19 cellular contexts compared by ENCODE assay signal in the genomic region with DNA sequence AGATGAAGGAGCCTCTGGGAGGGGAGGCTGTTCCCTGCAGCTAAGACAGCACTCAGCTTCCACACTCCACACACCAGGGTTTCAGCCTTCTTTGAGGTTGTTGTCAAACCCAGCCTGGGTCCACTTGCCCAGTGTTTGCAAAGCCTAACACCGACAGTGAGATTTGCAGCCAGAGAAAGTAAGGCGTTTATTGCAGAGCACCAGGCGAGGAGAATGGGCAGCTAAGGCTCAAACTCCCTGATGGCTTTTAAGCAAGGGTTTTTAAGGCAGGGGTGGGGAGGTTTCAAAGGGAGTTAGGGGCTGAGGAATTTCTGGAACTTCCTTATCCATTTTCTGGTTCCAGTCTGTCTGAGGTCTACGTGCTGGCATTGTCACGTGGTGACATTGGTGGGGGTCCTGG. TPM values are rescaled to one million over a fixed set of nuclear protein-coding genes. Genes with fewer than 3 reads are reported as not detected.
A peak's percentile ranks its signal among the peaks of the same experiment; 100 is the strongest.
DNase-seq lines count a peak whose midpoint lies in the region; ATAC-seq, FAIRE-seq and TF ChIP-seq lines count a peak whose summit lies in the region.
"Had no signal": no experiment of that assay in that cellular context is flagged by ENCODE, and none has a peak within 500 bp of the region (broad histone marks: within the 10 kb centered on the region; RNA-seq: fewer than 3 reads in every experiment).

No MANE protein-coding gene starts in this region.

- no peak for ATAC-seq in K562
- no peak for ATAC-seq in left lobe of liver
- ATAC-seq in GM18520 (IDR thresholded peaks at IDR 0.05; ENCODE audit: unreplicated experiment) = no peak
- ATAC-seq: activated T-helper 17 cell treated with anti-CD3 and anti-CD28 coated beads, Interleukin-2, amount 50 U/mL, for 72 hours had no signal

- no peak for TF ChIP-seq RAD21 in K562 (CRISPR knock-in tag; conservative IDR thresholded peaks at IDR 0.05 in 1 of 2, IDR thresholded peaks at IDR 0.05 in 1 of 2)

- H2AFZ ChIP-seq in K562 (ENCODE audit: low read depth, low read length) = no peak overlapping the region

- in situ Hi-C loops in K562 (cut with MboI) = no loop called here

- H3K4me2 ChIP-seq in K562 (ENCODE audit: insufficient read depth, low read length) = peak overlapping the region; percentile 9; the same call in 1 of the 2 replicates

- H3K9ac ChIP-seq in HUES48 (ENCODE audit: low read depth, low read length) (no peak overlapping the region), K562 (ENCODE audit: insufficient read depth in 1 of 2, low read depth in 2 of 2, low read length in 2 of 2) (peak overlapping the region in 1 of 2 experiments; percentile 87; a peak in 1 of 4 replicates)

- H3K9me1 ChIP-seq in K562 (ENCODE audit: control insufficient read depth, insufficient read depth, low read length) = no peaks in the 10 kb centered on the region

- CTCF ChIA-PET in CD8-positive, alpha-beta memory T cell (lab: Charles Lee) = interaction anchor here (1.5 kb wide), 1 partner anchor 32 kb away, joined by 4 read pairs; a partner anchor contains a TSS
- CTCF ChIA-PET in K562 (lab: Yijun Ruan, JAX; ENCODE audit: low intra/inter-chr PET ratio) = no interaction called here

- no peaks in the 10 kb centered on the region for H3K27me3 Mint-ChIP-seq in CD8-positive, alpha-beta memory T cell
- H3K27me3 Mint-ChIP-seq in nephron (ENCODE audit: low read depth) = no peaks in the 10 kb centered on the region
- H3K27me3 Mint-ChIP-seq: activated T-helper 17 cell treated with anti-CD3 and anti-CD28 coated beads, Interleukin-2, amount 50 U/mL, for 72 hours had no signal

- H4K20me1 ChIP-seq in K562 (replicated peaks; ENCODE audit: control insufficient read depth, insufficient read depth, low read length) = no peaks in the 10 kb centered on the region; the same call in 1 of the 2 replicates

- H3K36me3 Mint-ChIP-seq in CD8-positive, alpha-beta memory T cell = peaks cover 0 to 29% (median 0%) of the 10 kb centered on the region in 3 donors
- H3K36me3 Mint-ChIP-seq in nephron (ENCODE audit: low read depth) = peaks cover 35% of the 10 kb centered on the region

- peak overlapping the region in 5 of 8 donors; percentile 2 to 78 (median 46) for H3K27ac Mint-ChIP-seq in CD8-positive, alpha-beta memory T cell
- H3K27ac Mint-ChIP-seq in nephron = peak overlapping the region in 2 of 3 experiments; percentile 47 to 58
- H3K27ac Mint-ChIP-seq: activated T-helper 17 cell treated with anti-CD3 and anti-CD28 coated beads, Interleukin-2, amount 50 U/mL, for 72 hours had no signal

- no peaks in the 10 kb centered on the region for H3K9me3 Mint-ChIP-seq in CD8-positive, alpha-beta memory T cell
- H3K9me3 Mint-ChIP-seq in nephron = no peaks in the 10 kb centered on the region
- H3K9me3 Mint-ChIP-seq: activated T-helper 17 cell treated with anti-CD3 and anti-CD28 coated beads, Interleukin-2, amount 50 U/mL, for 72 hours had no signal

- H3K36me3 ChIP-seq in CD8-positive, alpha-beta memory T cell (ENCODE audit: insufficient read depth, low read length) = no peaks in the 10 kb centered on the region
- H3K36me3 ChIP-seq in HUES48 (ENCODE audit: control insufficient read depth, insufficient read depth, low read length) = peaks cover 48% of the 10 kb centered on the region
- H3K36me3 ChIP-seq in K562 (ENCODE audit: control insufficient read depth, insufficient read depth, low read length) = peaks cover 61% of the 10 kb centered on the region

- H3K27me3 ChIP-seq in CD8-positive, alpha-beta memory T cell (ENCODE audit: insufficient read depth, low read length, poor library complexity, severe bottlenecking) = no peaks in the 10 kb centered on the region
- H3K27me3 ChIP-seq in HUES48 (ENCODE audit: control insufficient read depth, insufficient read depth, low read length) (no peaks in the 10 kb centered on the region), K562 (ENCODE audit: control insufficient read depth in 2 of 2, insufficient read depth in 2 of 2, low read length in 2 of 2) (no peaks in the 10 kb centered on the region)
- H3K27me3 ChIP-seq: brain microvascular endothelial cell had no signal

- H3K79me2 ChIP-seq in K562 (ENCODE audit: control insufficient read depth, insufficient read depth, low read length) = peaks cover 58% of the 10 kb centered on the region

- intact Hi-C loops in K562 (cut with micrococcal nuclease) = no loop called here

- H3K9me3 ChIP-seq in CD8-positive, alpha-beta memory T cell (ENCODE audit: low read length) = no peaks in the 10 kb centered on the region
- H3K9me3 ChIP-seq in HUES48 (ENCODE audit: control insufficient read depth, insufficient read depth, low read length) (no peaks in the 10 kb centered on the region), K562 (replicated peaks; ENCODE audit: control insufficient read depth, insufficient read depth, low read depth, low read length) (no peaks in the 10 kb centered on the region)

- peak; percentile 55 for TF ChIP-seq POLR2A in K562 (conservative IDR thresholded peaks at IDR 0.05)

- no TSS peak for BruUV-seq in K562 (replicated peaks; lab: Mats Ljungman, UMichigan)

- no peak for TF ChIP-seq EP300 in K562 (IDR thresholded peaks at IDR 0.05; ENCODE audit: low read length)

- no peak overlapping the region for H3K4me3 ChIP-seq in CD8-positive, alpha-beta memory T cell (ENCODE audit: low read length)
- no peak overlapping the region for H3K4me3 ChIP-seq in HUES48 (ENCODE audit: low read depth, low read length)
- H3K4me3 ChIP-seq in K562 = no peak overlapping the region

- 86% methylated on average over 5 of the region's 5 CpGs for WGBS in K562 (ENCODE audit: insufficient coverage, low coverage, missing lambda C conversion rate)

- POLR2A ChIA-PET in CD8-positive, alpha-beta memory T cell (lab: Charles Lee) = no interaction called here
- POLR2A ChIA-PET in K562 (lab: Yijun Ruan, JAX) = interaction anchor here (0.7 to 2.1 kb wide), 12 partner anchors 9 to 620 kb away, joined by 3 to 17 read pairs (median 4); no protein-coding TSS in a partner anchor

- H3K4me1 ChIP-seq in CD8-positive, alpha-beta memory T cell (ENCODE audit: insufficient read depth, low read length) = peaks cover 41% of the 10 kb centered on the region
- peaks cover 44% of the 10 kb centered on the region for H3K4me1 ChIP-seq in HUES48 (ENCODE audit: control insufficient read depth, insufficient read depth, low read length)
- H3K4me1 ChIP-seq in K562 (replicated peaks in 1 of 2; ENCODE audit: control insufficient read depth in 2 of 2, insufficient read depth in 2 of 2, low read length in 2 of 2) = peaks cover 49 to 59% of the 10 kb centered on the region in 2 experiments

- no peak for FAIRE-seq in K562 (lab: Jason Lieb, UNC)
- FAIRE-seq: G401.6, GM19239 had no signal

- peaks cover 32 to 49% (median 38%) of the 10 kb centered on the region in 3 donors for H3K4me1 Mint-ChIP-seq in CD8-positive, alpha-beta memory T cell
- H3K4me1 Mint-ChIP-seq in nephron = peaks cover 64% of the 10 kb centered on the region

- H3K27ac ChIP-seq in CD8-positive, alpha-beta memory T cell (ENCODE audit: low read depth, low read length) = no peak overlapping the region
- H3K27ac ChIP-seq in HUES48 (ENCODE audit: low read depth, low read length) (peak overlapping the region; percentile 37), K562 (ENCODE audit: extremely low read depth, low read depth, low read length) (peak overlapping the region; percentile 2; the same call in 1 of the 3 replicates)
- H3K27ac ChIP-seq: brain microvascular endothelial cell had no signal

- no peak for TF ChIP-seq CTCF in K562 (IDR thresholded peaks at IDR 0.05 in 2 of 3, conservative IDR thresholded peaks at IDR 0.05 in 1 of 3; ENCODE audit: insufficient read depth in 2 of 3, low read depth in 1 of 3, low read length in 3 of 3)
- TF ChIP-seq CTCF in nephron (IDR thresholded peaks at IDR 0.05; ENCODE audit: unreplicated experiment in 3 of 3) = no peak

- no peak for DNase-seq in CD8-positive, alpha-beta memory T cell
- no peak for DNase-seq in K562 (ENCODE audit: extremely low read depth in 1 of 4, low spot score in 3 of 4)
- DNase-seq in DMS79 (lab: John Stamatoyannopoulos, UW) = no peak
- no peak for DNase-seq in left lobe of liver (ENCODE audit: low spot score)
- DNase-seq: brain microvascular endothelial cell; effector memory CD4-positive, alpha-beta T cell; Kasumi-1; NCI-H187; NCI-H524 treated with DMSO at 0.1 percent for 48 hours; stimulated activated CD4-positive, alpha-beta T cell treated with anti-CD3 and anti-CD28 coated beads, Interleukin-1b, Interleukin-23, amount 100 ng/mL, for 48 hours had no signal

- peak overlapping the region in 1 of 7 donors; percentile 18 for H3K4me3 Mint-ChIP-seq in CD8-positive, alpha-beta memory T cell
- peak overlapping the region in 1 of 3 experiments; percentile 5 for H3K4me3 Mint-ChIP-seq in nephron
- H3K4me3 Mint-ChIP-seq: activated T-helper 17 cell treated with anti-CD3 and anti-CD28 coated beads, Interleukin-2, amount 50 U/mL, for 72 hours; CD14-positive monocyte had no signal

RNA-seq across cellular contexts. Expression of a gene that starts 4.7 kb away (rescaled TPM):
- 1 to 10 TPM; 6.0 TPM for total RNA-seq in CD8-positive, alpha-beta memory T cell
- polyA plus RNA-seq in CD8-positive, alpha-beta memory T cell = 8.7 TPM
- total RNA-seq in K562 (2011; cell fraction: chromatin; rRNA removed; ENCODE audit: low replicate concordance) = 3.1 and 10.5 TPM in 2 replicates
- total RNA-seq in K562 (2011; cell fraction: nucleolus; rRNA removed) = 12.0 and 14.7 TPM in 2 replicates
- 5.9 TPM in 2 replicates for total RNA-seq in K562 (2011; cell fraction: nucleoplasm; rRNA removed)
- total RNA-seq in K562 (2014; rRNA removed) (18.6 and 21.8 TPM in 2 replicates), K562 (2014; rRNA removed; fragmentation: Illumina TruSeq; extraction: Trizol) (1.1 and 1.8 TPM in 2 replicates), K562 (2015; rRNA removed; fragmentation: Illumina TruSeq; extraction: Trizol) (5.5 and 5.7 TPM in 2 replicates), K562 (2021) (18.7 and 19.2 TPM in 2 replicates), left lobe of liver (0.88 TPM)
- polyA plus RNA-seq in K562 (2011; rRNA removed) (4.9 and 8.3 TPM in 2 replicates), K562 (2014; fragmentation: Illumina TruSeq; extraction: Trizol) (1.5 and 3.5 TPM in 2 replicates), K562 (2014; fragmentation: Nextera tagmentation; extraction: Ambion mirVana) (under 1 TPM; 0.04 to 0.20 TPM), K562 (2014; rRNA removed) (13.1 and 13.2 TPM in 2 replicates)
- 7.9 and 29.5 TPM in 2 replicates for polyA plus RNA-seq in K562 (2011; cell fraction: cytosol; rRNA removed)
- 9.1 and 15.1 TPM in 2 replicates for polyA plus RNA-seq in K562 (2011; cell fraction: nucleus; rRNA removed)
- 11.8 and 13.9 TPM in 2 replicates for polyA plus RNA-seq in K562 (2012)
- polyA minus RNA-seq in K562 (2011; rRNA and poly(A)+ RNA removed) = 1.3 and 1.6 TPM in 2 replicates
- polyA minus RNA-seq in K562 (2011; cell fraction: cytosol; rRNA and poly(A)+ RNA removed) = 7.2 and 17.1 TPM in 2 replicates
- 4.3 and 5.3 TPM in 2 replicates for polyA minus RNA-seq in K562 (2011; cell fraction: nucleus; rRNA and poly(A)+ RNA removed)

RNA-seq across cellular contexts. Expression of a gene that starts 5.8 kb away (rescaled TPM):
- total RNA-seq in CD8-positive, alpha-beta memory T cell = 10 to 100 TPM; 57.0 to 58.2 TPM
- polyA plus RNA-seq in CD8-positive, alpha-beta memory T cell = 60.8 TPM
- 109 and 296 TPM in 2 replicates for total RNA-seq in K562 (2011; cell fraction: chromatin; rRNA removed; ENCODE audit: low replicate concordance)
- 251 and 260 TPM in 2 replicates for total RNA-seq in K562 (2011; cell fraction: nucleolus; rRNA removed)
- 183 and 184 TPM in 2 replicates for total RNA-seq in K562 (2011; cell fraction: nucleoplasm; rRNA removed)
- total RNA-seq in K562 (2014; rRNA removed) (212 and 268 TPM in 2 replicates), K562 (2014; rRNA removed; fragmentation: Illumina TruSeq; extraction: Trizol) (46.9 and 56.8 TPM in 2 replicates), K562 (2015; rRNA removed; fragmentation: Illumina TruSeq; extraction: Trizol) (94.0 and 99.6 TPM in 2 replicates), K562 (2021) (277 and 283 TPM in 2 replicates), left lobe of liver (93.5 TPM)
- polyA plus RNA-seq in K562 (2011; rRNA removed) (130 and 189 TPM in 2 replicates), K562 (2014; fragmentation: Illumina TruSeq; extraction: Trizol) (94.3 and 120 TPM in 2 replicates), K562 (2014; fragmentation: Nextera tagmentation; extraction: Ambion mirVana) (10 to 100 TPM in 1 of 2 experiments, 1 to 10 TPM in 1; 8.1 to 11.0 TPM), K562 (2014; rRNA removed) (209 and 237 TPM in 2 replicates)
- polyA plus RNA-seq in K562 (2011; cell fraction: cytosol; rRNA removed) = 210 and 322 TPM in 2 replicates
- 461 and 543 TPM in 2 replicates for polyA plus RNA-seq in K562 (2011; cell fraction: nucleus; rRNA removed)
- polyA plus RNA-seq in K562 (2012) = 186 and 202 TPM in 2 replicates
- 65.6 and 71.9 TPM in 2 replicates for polyA minus RNA-seq in K562 (2011; rRNA and poly(A)+ RNA removed)
- polyA minus RNA-seq in K562 (2011; cell fraction: cytosol; rRNA and poly(A)+ RNA removed) = 96.6 and 122 TPM in 2 replicates
- polyA minus RNA-seq in K562 (2011; cell fraction: nucleus; rRNA and poly(A)+ RNA removed) = 81.0 and 130 TPM in 2 replicates

RNA-seq across cellular contexts. Expression of a gene that starts 33.0 kb away (rescaled TPM):
- not detected for total RNA-seq in CD8-positive, alpha-beta memory T cell
- polyA plus RNA-seq in CD8-positive, alpha-beta memory T cell = not detected
- total RNA-seq in K562 (2011; cell fraction: chromatin; rRNA removed; ENCODE audit: low replicate concordance) = not detected in 2 replicates
- not detected in 2 replicates for total RNA-seq in K562 (2011; cell fraction: nucleolus; rRNA removed)
- total RNA-seq in K562 (2011; cell fraction: nucleoplasm; rRNA removed) = not detected in 2 replicates
- total RNA-seq in K562 (2014; rRNA removed) (not detected in 2 replicates), K562 (2014; rRNA removed; fragmentation: Illumina TruSeq; extraction: Trizol) (not detected in 2 replicates), K562 (2015; rRNA removed; fragmentation: Illumina TruSeq; extraction: Trizol) (not detected in 2 replicates), K562 (2021) (1.7 and 1.8 TPM in 2 replicates), left lobe of liver (852 TPM)
- polyA plus RNA-seq in K562 (2011; rRNA removed) (0.11 TPM in 1 of 2 replicates, not detected in the other), K562 (2014; fragmentation: Illumina TruSeq; extraction: Trizol) (not detected in 2 replicates), K562 (2014; fragmentation: Nextera tagmentation; extraction: Ambion mirVana) (not detected), K562 (2014; rRNA removed) (0.23 TPM in 1 of 2 replicates, not detected in the other)
- 0.51 and 0.55 TPM in 2 replicates for polyA plus RNA-seq in K562 (2011; cell fraction: cytosol; rRNA removed)
- 0.13 and 0.26 TPM in 2 replicates for polyA plus RNA-seq in K562 (2011; cell fraction: nucleus; rRNA removed)
- polyA plus RNA-seq in K562 (2012) = 0.21 and 0.33 TPM in 2 replicates
- polyA minus RNA-seq in K562 (2011; rRNA and poly(A)+ RNA removed) = not detected in 2 replicates
- polyA minus RNA-seq in K562 (2011; cell fraction: cytosol; rRNA and poly(A)+ RNA removed) = not detected in 2 replicates
- not detected in 2 replicates for polyA minus RNA-seq in K562 (2011; cell fraction: nucleus; rRNA and poly(A)+ RNA removed)
- total RNA-seq: activated T-helper 17 cell treated with anti-CD3 and anti-CD28 coated beads, Interleukin-2, amount 50 U/mL, for 72 hours; mononuclear cell; T-helper 1 cell treated with Interleukin-12 subunit alpha and Interleukin-12 subunit beta and Interleukin-4 antibody, amounts not matched to agents 30 ng/mL and 1 ng/mL, for 36 hours had no signal
- polyA plus RNA-seq: CD14-positive monocyte had no signal

RNA-seq across cellular contexts. Expression of a gene that starts 51.1 kb away (rescaled TPM):
- 1 to 10 TPM; 4.5 to 6.6 TPM for total RNA-seq in CD8-positive, alpha-beta memory T cell
- polyA plus RNA-seq in CD8-positive, alpha-beta memory T cell = 4.7 TPM
- total RNA-seq in K562 (2011; cell fraction: chromatin; rRNA removed; ENCODE audit: low replicate concordance) = 118 and 124 TPM in 2 replicates
- 77.7 and 87.2 TPM in 2 replicates for total RNA-seq in K562 (2011; cell fraction: nucleolus; rRNA removed)
- 81.8 and 110 TPM in 2 replicates for total RNA-seq in K562 (2011; cell fraction: nucleoplasm; rRNA removed)
- 12.1 and 12.9 TPM in 2 replicates for total RNA-seq in K562 (2014; rRNA removed)
- total RNA-seq in K562 (2014; rRNA removed; fragmentation: Illumina TruSeq; extraction: Trizol) = 14.2 and 16.9 TPM in 2 replicates
- total RNA-seq in K562 (2015; rRNA removed; fragmentation: Illumina TruSeq; extraction: Trizol) = 14.8 and 16.8 TPM in 2 replicates
- total RNA-seq in K562 (2021) = 10.0 and 10.8 TPM in 2 replicates
- polyA plus RNA-seq in K562 (2011; rRNA removed) = 28.1 and 35.4 TPM in 2 replicates
- 13.0 and 26.1 TPM in 2 replicates for polyA plus RNA-seq in K562 (2011; cell fraction: cytosol; rRNA removed)
- 30.3 and 45.3 TPM in 2 replicates for polyA plus RNA-seq in K562 (2011; cell fraction: nucleus; rRNA removed)
- polyA plus RNA-seq in K562 (2012) = 13.2 and 18.9 TPM in 2 replicates
- 12.2 and 13.4 TPM in 2 replicates for polyA plus RNA-seq in K562 (2014; fragmentation: Illumina TruSeq; extraction: Trizol)
- 10 to 100 TPM in 1 of 2 experiments, 1 to 10 TPM in 1; 9.0 to 13.3 TPM for polyA plus RNA-seq in K562 (2014; fragmentation: Nextera tagmentation; extraction: Ambion mirVana)
- polyA plus RNA-seq in K562 (2014; rRNA removed) = 14.9 and 16.9 TPM in 2 replicates
- polyA minus RNA-seq in K562 (2011; rRNA and poly(A)+ RNA removed) = 61.6 and 72.6 TPM in 2 replicates
- polyA minus RNA-seq in K562 (2011; cell fraction: cytosol; rRNA and poly(A)+ RNA removed) = 16.9 and 22.1 TPM in 2 replicates
- 75.1 and 126 TPM in 2 replicates for polyA minus RNA-seq in K562 (2011; cell fraction: nucleus; rRNA and poly(A)+ RNA removed)
- 27.6 TPM for total RNA-seq in left lobe of liver

RNA-seq across cellular contexts. Expression of a gene that starts 51.3 kb away (rescaled TPM):
- total RNA-seq in CD8-positive, alpha-beta memory T cell = 10 to 100 TPM; 27.9 to 32.0 TPM
- 25.8 TPM for polyA plus RNA-seq in CD8-positive, alpha-beta memory T cell
- total RNA-seq in K562 (2011; cell fraction: chromatin; rRNA removed; ENCODE audit: low replicate concordance) = 114 and 182 TPM in 2 replicates
- 129 and 134 TPM in 2 replicates for total RNA-seq in K562 (2011; cell fraction: nucleolus; rRNA removed)
- 113 and 123 TPM in 2 replicates for total RNA-seq in K562 (2011; cell fraction: nucleoplasm; rRNA removed)
- total RNA-seq in K562 (2014; rRNA removed) = 55.2 and 67.6 TPM in 2 replicates
- total RNA-seq in K562 (2014; rRNA removed; fragmentation: Illumina TruSeq; extraction: Trizol) = 16.8 and 18.7 TPM in 2 replicates
- 35.2 and 37.8 TPM in 2 replicates for total RNA-seq in K562 (2015; rRNA removed; fragmentation: Illumina TruSeq; extraction: Trizol)
- 49.5 and 50.6 TPM in 2 replicates for total RNA-seq in K562 (2021)
- polyA plus RNA-seq in K562 (2011; rRNA removed) = 54.3 and 76.9 TPM in 2 replicates
- polyA plus RNA-seq in K562 (2011; cell fraction: cytosol; rRNA removed) = 138 and 194 TPM in 2 replicates
- 125 and 205 TPM in 2 replicates for polyA plus RNA-seq in K562 (2011; cell fraction: nucleus; rRNA removed)
- polyA plus RNA-seq in K562 (2012) = 81.4 and 86.4 TPM in 2 replicates
- 18.4 and 35.6 TPM in 2 replicates for polyA plus RNA-seq in K562 (2014; fragmentation: Illumina TruSeq; extraction: Trizol)
- polyA plus RNA-seq in K562 (2014; fragmentation: Nextera tagmentation; extraction: Ambion mirVana) = 1 to 10 TPM; 1.3 to 1.7 TPM
- 42.0 and 46.5 TPM in 2 replicates for polyA plus RNA-seq in K562 (2014; rRNA removed)
- 44.8 and 55.6 TPM in 2 replicates for polyA minus RNA-seq in K562 (2011; rRNA and poly(A)+ RNA removed)
- polyA minus RNA-seq in K562 (2011; cell fraction: cytosol; rRNA and poly(A)+ RNA removed) = 94.8 and 130 TPM in 2 replicates
- polyA minus RNA-seq in K562 (2011; cell fraction: nucleus; rRNA and poly(A)+ RNA removed) = 89.0 and 106 TPM in 2 replicates
- 14.0 TPM for total RNA-seq in left lobe of liver

Comparison
In these comparisons a context has a peak if more than half of its experiments do, and no peak if none do; other contexts are left out.
1. RNA of a gene that starts 33.0 kb away (total RNA-seq): 852 TPM in left lobe of liver (single experiment); not detected in CD8-positive, alpha-beta memory T cell and 1.7 to 1.8 TPM in K562; every median in the first group is over 100 times any median in the second.